Comparison of ENCODE assay signal across 2 cellular contexts in the genomic region with DNA sequence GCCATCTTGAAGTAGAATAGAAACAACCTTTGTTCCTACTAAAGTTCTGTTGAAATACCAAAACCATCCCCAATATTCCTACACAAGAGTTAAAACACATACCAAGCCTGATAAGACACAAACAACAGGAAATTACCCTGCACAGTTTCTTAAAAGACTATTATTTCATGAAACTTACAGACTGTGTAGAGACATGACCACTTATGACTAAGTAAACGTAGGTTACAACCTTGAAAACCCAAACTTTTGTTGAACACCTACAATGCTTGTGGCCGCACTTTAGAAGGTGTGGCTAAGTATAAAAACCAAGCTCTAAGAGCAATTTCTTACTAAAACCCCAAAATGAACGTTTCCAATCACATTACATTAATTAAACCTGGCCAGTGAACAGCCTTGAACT.
TF ChIP-seq lines count a peak whose summit lies in the region.

No MANE protein-coding gene starts in this region.

TF ChIP-seq in IMR-90, 13 proteins besides CTCF, POLR2A, EP300 and RAD21:
- TF ChIP-seq, protein P1, sequence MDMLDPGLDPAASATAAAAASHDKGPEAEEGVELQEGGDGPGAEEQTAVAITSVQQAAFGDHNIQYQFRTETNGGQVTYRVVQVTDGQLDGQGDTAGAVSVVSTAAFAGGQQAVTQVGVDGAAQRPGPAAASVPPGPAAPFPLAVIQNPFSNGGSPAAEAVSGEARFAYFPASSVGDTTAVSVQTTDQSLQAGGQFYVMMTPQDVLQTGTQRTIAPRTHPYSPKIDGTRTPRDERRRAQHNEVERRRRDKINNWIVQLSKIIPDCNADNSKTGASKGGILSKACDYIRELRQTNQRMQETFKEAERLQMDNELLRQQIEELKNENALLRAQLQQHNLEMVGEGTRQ (IDR thresholded peaks at IDR 0.05; ENCODE audit: low read depth, low read length), result no peak
- TF ChIP-seq, protein P2, sequence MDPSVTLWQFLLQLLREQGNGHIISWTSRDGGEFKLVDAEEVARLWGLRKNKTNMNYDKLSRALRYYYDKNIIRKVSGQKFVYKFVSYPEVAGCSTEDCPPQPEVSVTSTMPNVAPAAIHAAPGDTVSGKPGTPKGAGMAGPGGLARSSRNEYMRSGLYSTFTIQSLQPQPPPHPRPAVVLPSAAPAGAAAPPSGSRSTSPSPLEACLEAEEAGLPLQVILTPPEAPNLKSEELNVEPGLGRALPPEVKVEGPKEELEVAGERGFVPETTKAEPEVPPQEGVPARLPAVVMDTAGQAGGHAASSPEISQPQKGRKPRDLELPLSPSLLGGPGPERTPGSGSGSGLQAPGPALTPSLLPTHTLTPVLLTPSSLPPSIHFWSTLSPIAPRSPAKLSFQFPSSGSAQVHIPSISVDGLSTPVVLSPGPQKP (IDR thresholded peaks at IDR 0.05; ENCODE audit: borderline replicate concordance, low read depth, low read length), result no peak
- TF ChIP-seq SMC3 (IDR thresholded peaks at IDR 0.05; ENCODE audit: low read depth, low read length) (no peak), RFX5 (IDR thresholded peaks at IDR 0.05; ENCODE audit: low read depth, low read length) (no peak), RCOR1 (IDR thresholded peaks at IDR 0.05; ENCODE audit: insufficient replicate concordance, low read length) (no peak), NFE2L2 (IDR thresholded peaks at IDR 0.05; ENCODE audit: low read depth, low read length) (no peak), CHD1 (IDR thresholded peaks at IDR 0.05; ENCODE audit: low read depth, low read length) (no peak), FOS (IDR thresholded peaks at IDR 0.05; ENCODE audit: low read depth, low read length) (no peak), CEBPB (IDR thresholded peaks at IDR 0.05; ENCODE audit: low read depth, low read length) (no peak), MXI1 (IDR thresholded peaks at IDR 0.05; ENCODE audit: borderline replicate concordance, low read depth, low read length) (no peak), BHLHE40 (IDR thresholded peaks at IDR 0.05; ENCODE audit: low read depth, low read length) (no peak)

TF ChIP-seq in GM12878, 131 proteins besides CTCF, POLR2A, EP300 and RAD21:
- TF ChIP-seq RUNX3 (IDR thresholded peaks at IDR 0.05; ENCODE audit: low read length) (peak; percentile 8; the same call in 1 of the 2 replicates), ATF3 (IDR thresholded peaks at IDR 0.05; ENCODE audit: borderline replicate concordance, extremely low read depth, low read depth, low read length) (no peak), IKZF2 (IDR thresholded peaks at IDR 0.05) (0 out of 4 replicates have a peak, but pooled peaks of 1 of the 2 experiments have one; percentile 16), ZNF274 (IDR thresholded peaks at IDR 0.05; ENCODE audit: insufficient read depth, insufficient read length) (no peak)
- TF ChIP-seq, protein P1 (IDR thresholded peaks at IDR 0.05; ENCODE audit: borderline replicate concordance, low read depth, low read length), result no peak
